Comparison of ENCODE assay signal across 26 cellular contexts in genomic region chr19:56718231-56718630, GRCh38. TPM values are rescaled to one million over a fixed set of nuclear protein-coding genes. Genes with fewer than 3 reads are reported as not detected.
"Had no signal": no experiment of that assay in that cellular context is flagged by ENCODE, and none has a peak within 500 bp of the region (broad histone marks: within the 10 kb centered on the region; RNA-seq: fewer than 3 reads in every experiment).

No MANE protein-coding gene starts in this region.

- H3K27ac ChIP-seq: left ventricle myocardium inferior, pancreas, prostate gland, sigmoid colon, vagina, WERI-Rb-1 had no signal

- FAIRE-seq: bronchial epithelial cell, pancreas, small intestine, TTC549 had no signal

- H3K27me3 Mint-ChIP-seq: activated CD4-positive, alpha-beta memory T cell treated with anti-CD3 and anti-CD28 coated beads, Interleukin-2, amount 10 ng/mL, durations not matched to agents 7 days and 5 days; activated CD4-positive, alpha-beta T cell treated with anti-CD3 and anti-CD28 coated beads, Interleukin-2, amount 10 ng/mL, durations not matched to agents 24 days and 14 days; central memory CD8-positive, alpha-beta T cell; dendritic cell treated with granulocyte-macrophage colony-stimulating factor and Interleukin-4, amounts not matched to agents 40 ng/mL and 50 ng/mL, for 4 days; naive B cell; stimulated activated naive CD8-positive, alpha-beta T cell treated with anti-CD3 and anti-CD28 coated beads, Interleukin-15, amount 100 ng/mL, for 72 hours; T-cell; type B pancreatic cell had no signal

- H3K9me3 ChIP-seq: left ventricle myocardium inferior, pancreas, prostate gland, vagina had no signal

- H3K36me3 Mint-ChIP-seq: stimulated activated effector memory CD8-positive, alpha-beta T cell treated with anti-CD3 and anti-CD28 coated beads, Interleukin-12 subunit alpha, Interleukin-12 subunit beta, amount 100 ng/mL, for 72 hours; T-cell; type B pancreatic cell had no signal

- H3K36me3 ChIP-seq: left ventricle myocardium inferior, pancreas, prostate gland, sigmoid colon, vagina, WERI-Rb-1 had no signal

- H3K4me1 ChIP-seq: left ventricle myocardium inferior, pancreas, prostate gland, sigmoid colon, vagina had no signal

- H3K4me3 ChIP-seq: left ventricle myocardium inferior, pancreas, prostate gland, sigmoid colon, vagina had no signal

- H3K4me3 Mint-ChIP-seq: activated CD4-positive, alpha-beta memory T cell treated with anti-CD3 and anti-CD28 coated beads, Interleukin-2, amount 10 ng/mL, durations not matched to agents 7 days and 5 days; activated CD4-positive, alpha-beta T cell treated with anti-CD3 and anti-CD28 coated beads, Interleukin-2, amount 10 ng/mL, durations not matched to agents 24 days and 14 days; activated T-cell treated with anti-CD3 and anti-CD28 coated beads, Interleukin-2, amount 50 U/mL, for 72 hours; central memory CD8-positive, alpha-beta T cell; dendritic cell treated with granulocyte-macrophage colony-stimulating factor and Interleukin-4, amounts not matched to agents 40 ng/mL and 50 ng/mL, for 4 days; endodermal cell; mesothelial cell of epicardium; naive B cell; stimulated activated effector memory CD8-positive, alpha-beta T cell treated with anti-CD3 and anti-CD28 coated beads, Interleukin-12 subunit alpha, Interleukin-12 subunit beta, amount 100 ng/mL, for 72 hours; stimulated activated naive CD8-positive, alpha-beta T cell treated with anti-CD3 and anti-CD28 coated beads, Interleukin-15, amount 100 ng/mL, for 72 hours; T-cell; type B pancreatic cell had no signal

- DNase-seq: activated CD4-positive, alpha-beta memory T cell treated with anti-CD3 and anti-CD28 coated beads, Interleukin-2, amount 10 ng/mL, durations not matched to agents 7 days and 5 days; activated CD4-positive, alpha-beta T cell treated with anti-CD3 and anti-CD28 coated beads, Interleukin-2, amount 10 ng/mL, durations not matched to agents 24 days and 14 days; activated naive CD4-positive, alpha-beta T cell; foreskin fibroblast; naive B cell; sigmoid colon; small intestine; stimulated activated CD4-positive, alpha-beta T cell treated with anti-CD3 and anti-CD28 coated beads, Interleukin-4, amount 100 ng/mL, for 24 hours; stimulated activated naive CD8-positive, alpha-beta T cell treated with anti-CD3 and anti-CD28 coated beads, Interleukin-15, amount 100 ng/mL, for 72 hours; T-cell had no signal

- H3K4me1 Mint-ChIP-seq: activated CD4-positive, alpha-beta memory T cell treated with anti-CD3 and anti-CD28 coated beads, Interleukin-2, amount 10 ng/mL, durations not matched to agents 7 days and 5 days; activated CD4-positive, alpha-beta T cell treated with anti-CD3 and anti-CD28 coated beads, Interleukin-2, amount 10 ng/mL, durations not matched to agents 24 days and 14 days; central memory CD8-positive, alpha-beta T cell; endodermal cell; mesothelial cell of epicardium; naive B cell; stimulated activated effector memory CD8-positive, alpha-beta T cell treated with anti-CD3 and anti-CD28 coated beads, Interleukin-12 subunit alpha, Interleukin-12 subunit beta, amount 100 ng/mL, for 72 hours; stimulated activated naive CD8-positive, alpha-beta T cell treated with anti-CD3 and anti-CD28 coated beads, Interleukin-15, amount 100 ng/mL, for 72 hours; T-cell had no signal

- H3K27ac Mint-ChIP-seq: activated CD4-positive, alpha-beta memory T cell treated with anti-CD3 and anti-CD28 coated beads, Interleukin-2, amount 10 ng/mL, durations not matched to agents 7 days and 5 days; activated CD4-positive, alpha-beta T cell treated with anti-CD3 and anti-CD28 coated beads, Interleukin-2, amount 10 ng/mL, durations not matched to agents 24 days and 14 days; activated naive CD4-positive, alpha-beta T cell treated with anti-CD3 and anti-CD28 coated beads, Interleukin-2, amount 50 U/mL, for 72 hours; activated T-cell treated with anti-CD3 and anti-CD28 coated beads, Interleukin-2, amount 50 U/mL, for 72 hours; dendritic cell treated with granulocyte-macrophage colony-stimulating factor and Interleukin-4, amounts not matched to agents 40 ng/mL and 50 ng/mL, for 4 days; endodermal cell; mesothelial cell of epicardium; stimulated activated effector memory CD8-positive, alpha-beta T cell treated with anti-CD3 and anti-CD28 coated beads, Interleukin-12 subunit alpha, Interleukin-12 subunit beta, amount 100 ng/mL, for 72 hours; stimulated activated naive CD8-positive, alpha-beta T cell treated with anti-CD3 and anti-CD28 coated beads, Interleukin-15, amount 100 ng/mL, for 72 hours; T-cell; type B pancreatic cell had no signal

RNA-seq across cellular contexts. Expression of gene ZNF835, which starts 46.7 kb away (rescaled TPM):
- total RNA-seq: mesothelial cell of epicardium had no signal
- polyA plus RNA-seq: neural cell had no signal
